In the genomic region with DNA sequence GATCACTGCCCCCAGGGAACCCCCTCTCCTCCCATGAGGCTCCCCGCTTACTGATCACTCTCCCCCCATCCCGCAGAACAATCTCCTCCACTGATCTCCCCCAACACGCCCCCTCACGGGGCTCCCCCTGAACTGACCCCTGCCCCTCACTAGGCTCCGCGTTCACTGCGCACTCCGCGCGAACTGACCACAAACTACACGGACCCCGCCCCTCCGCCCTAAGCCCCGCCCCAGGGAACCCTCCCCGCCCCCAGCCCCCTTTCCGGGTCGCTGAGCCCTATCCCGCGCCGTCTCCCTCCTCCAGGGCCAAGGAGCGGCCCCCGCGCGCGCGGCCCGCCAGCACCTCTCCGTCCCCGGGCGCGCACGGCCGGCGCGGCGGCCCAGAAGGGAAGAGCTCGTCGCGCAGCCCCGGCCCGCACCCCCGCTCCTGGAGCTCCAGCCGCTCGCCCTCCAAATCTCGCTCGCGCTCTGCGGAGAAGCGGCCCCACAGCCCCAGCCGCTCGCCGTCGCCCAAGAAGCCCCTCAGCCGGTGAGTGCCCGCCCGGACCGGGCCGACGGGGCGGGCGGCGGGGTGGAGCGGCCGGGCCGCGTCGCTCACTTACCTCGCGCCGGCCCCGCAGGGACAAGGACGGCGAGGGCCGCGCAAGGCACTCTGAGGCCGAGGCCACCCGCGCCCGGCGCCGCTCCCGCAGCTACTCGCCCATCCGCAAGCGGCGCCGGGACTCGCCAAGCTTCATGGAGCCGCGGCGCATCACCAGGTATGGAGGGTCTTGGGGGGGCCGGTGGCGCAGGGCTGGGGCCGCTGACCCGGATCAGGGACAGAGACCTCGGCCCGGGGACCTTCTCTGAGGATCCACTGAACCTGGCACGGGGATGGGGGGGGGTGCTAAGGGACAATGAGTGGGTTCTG, we compare ENCODE assay signal across 8 cellular contexts. TPM values are rescaled to one million over a fixed set of nuclear protein-coding genes. Genes with fewer than 3 reads are reported as not detected.
A peak's percentile ranks its signal among the peaks of the same experiment; 100 is the strongest.
DNase-seq lines count a peak whose midpoint lies in the region; ATAC-seq and TF ChIP-seq lines count a peak whose summit lies in the region.

No MANE protein-coding gene starts in this region.

- H3K4me3 Mint-ChIP-seq in immature natural killer cell, result peak overlapping the region; percentile 69 to 83 (median 78)

- H3K9ac ChIP-seq in subcutaneous abdominal adipose tissue (ENCODE audit: low read length in 5 of 5), result no peak overlapping the region

- H3K27ac ChIP-seq in subcutaneous abdominal adipose tissue (ENCODE audit: low read depth, low read length), result no peak overlapping the region

- H3K27ac Mint-ChIP-seq in immature natural killer cell, result no peak overlapping the region

- peaks cover 6 to 19% of the 10 kb centered on the region in 2 donors for H3K4me1 Mint-ChIP-seq in immature natural killer cell

- peaks cover 4 to 26% (median 19%) of the 10 kb centered on the region in 5 donors for H3K27me3 ChIP-seq in subcutaneous abdominal adipose tissue (ENCODE audit: control insufficient read depth in 5 of 5, insufficient read depth in 4 of 5, low read length in 5 of 5)

- DNase-seq in NCI-H748 (lab: John Stamatoyannopoulos, UW; ENCODE audit: unreplicated experiment), result peak; percentile 58
- no peak for DNase-seq in NCI-H748 treated with DMSO at 0.1 percent for 48 hours (lab: John Stamatoyannopoulos, UW)
- DNase-seq in astrocyte of the spinal cord (ENCODE audit: low read depth, low spot score), result no peak
- peak in 1 of 3 donors; percentile 8 for DNase-seq in immature natural killer cell
- DNase-seq in DMS153 treated with DMSO at 0.1 percent for 48 hours (lab: John Stamatoyannopoulos, UW; ENCODE audit: unreplicated experiment), result no peak

- in situ Hi-C loops in astrocyte of the spinal cord (cut with HindIII; ENCODE audit: low sequenced_read_pairs), result no loop called here

- H3K4me1 ChIP-seq in subcutaneous abdominal adipose tissue (ENCODE audit: control insufficient read depth in 5 of 5, insufficient read depth in 5 of 5, low read length in 5 of 5), result peaks cover 0 to 19% (median 10%) of the 10 kb centered on the region in 5 donors

- H3K9me3 Mint-ChIP-seq in immature natural killer cell, result peaks cover 0 to 1% (median 0%) of the 10 kb centered on the region in 6 donors

- no peaks in the 10 kb centered on the region for H3K36me3 Mint-ChIP-seq in immature natural killer cell

- no peak for ATAC-seq in GM21737 (IDR thresholded peaks at IDR 0.05; ENCODE audit: unreplicated experiment)
- no peak for ATAC-seq in HG02870 (IDR thresholded peaks at IDR 0.05; ENCODE audit: unreplicated experiment)

- no peak for TF ChIP-seq CTCF in astrocyte of the spinal cord (IDR thresholded peaks at IDR 0.05; ENCODE audit: low read depth, low read length)

- peaks cover 10 to 28% (median 13%) of the 10 kb centered on the region in 3 donors for H3K27me3 Mint-ChIP-seq in immature natural killer cell (ENCODE audit: low read depth in 3 of 3)

- H3K4me3 ChIP-seq in astrocyte of the spinal cord (ENCODE audit: low read depth, low read length) (peak overlapping the region; percentile 20), subcutaneous abdominal adipose tissue (ENCODE audit: low read depth in 1 of 5, low read length in 5 of 5) (peak overlapping the region in 4 of 5 donors; percentile 39 to 60 (median 48))

- no peaks in the 10 kb centered on the region for H3K9me3 ChIP-seq in subcutaneous abdominal adipose tissue (ENCODE audit: control insufficient read depth in 5 of 5, low read length in 5 of 5)

- H3K36me3 ChIP-seq in subcutaneous abdominal adipose tissue (ENCODE audit: control insufficient read depth in 5 of 5, insufficient read depth in 5 of 5, low read length in 5 of 5), result no peaks in the 10 kb centered on the region

RNA-seq across cellular contexts. Expression of a gene that starts 19.9 kb away (rescaled TPM):
- polyA plus RNA-seq in immature natural killer cell, result 10 to 100 TPM; 11.2 to 49.8 (median 34.6) TPM
